In genomic region chr6:44422534-44422933, GRCh38 we compare ENCODE assay signal across 26 cellular contexts.
"Had no signal": no experiment of that assay in that cellular context is flagged by ENCODE, and none has a peak within 500 bp of the region (broad histone marks: within the 10 kb centered on the region; RNA-seq: fewer than 3 reads in every experiment).

No MANE protein-coding gene starts in this region.

- H3K9me3 ChIP-seq: esophagus muscularis mucosa, gastroesophageal sphincter, left ventricle myocardium inferior, tibial nerve had no signal

- DNase-seq: activated CD4-positive, alpha-beta memory T cell treated with anti-CD3 and anti-CD28 coated beads for 36 hours; activated CD4-positive, alpha-beta T cell treated with anti-CD3 and anti-CD28 coated beads for 36 hours; activated naive CD4-positive, alpha-beta T cell; activated naive CD8-positive, alpha-beta T cell treated with anti-CD3 and anti-CD28 coated beads for 36 hours; activated T-cell treated with anti-CD3 and anti-CD28 coated beads for 4 hours; amniotic stem cell; effector CD8-positive, alpha-beta T cell; heart right ventricle; left ventricle myocardium inferior; mammary epithelial cell; midbrain; nephron progenitor cell; nucleus accumbens; posterior cingulate gyrus; retina; stimulated activated CD4-positive, alpha-beta T cell treated with anti-CD3 and anti-CD28 coated beads, Interleukin-12 subunit alpha, Interleukin-12 subunit beta, amount 100 ng/mL, for 4 hours; stimulated activated CD4-positive, alpha-beta T cell treated with anti-CD3 and anti-CD28 coated beads, Interleukin-2, amount 100 ng/mL, for 24 hours; stimulated activated naive CD8-positive, alpha-beta T cell treated with anti-CD3 and anti-CD28 coated beads, Interleukin-15, Interleukin-2, amounts not matched to agents 100 U/mL and 50 U/mL, for 24 hours; substantia nigra; T-helper 17 cell had no signal

- H3K4me3 ChIP-seq: cardiac muscle cell, esophagus muscularis mucosa, gastroesophageal sphincter, heart right ventricle, left ventricle myocardium inferior, tibial nerve had no signal

- H3K27ac ChIP-seq: cardiac muscle cell, esophagus muscularis mucosa, gastroesophageal sphincter, heart right ventricle, left ventricle myocardium inferior, tibial nerve had no signal

- FAIRE-seq: endothelial cell of umbilical vein, urothelium cell line had no signal

- H3K4me1 ChIP-seq: esophagus muscularis mucosa, gastroesophageal sphincter, heart right ventricle, left ventricle myocardium inferior had no signal
